In genomic region chr12:57430117-57430930, GRCh38 we compare ENCODE assay signal across 8 cellular contexts. TPM values are rescaled to one million over a fixed set of nuclear protein-coding genes. Genes with fewer than 3 reads are reported as not detected.
DNase-seq lines count a peak whose midpoint lies in the region; ATAC-seq and TF ChIP-seq lines count a peak whose summit lies in the region.

No MANE protein-coding gene starts in this region.

- TF ChIP-seq CTCF in A673 (conservative IDR thresholded peaks at IDR 0.05; ENCODE audit: low read depth, low read length) (no peak), GM12872 (IDR thresholded peaks at IDR 0.05; ENCODE audit: insufficient read depth, low read depth, low read length) (peak; percentile 24; the same call in 1 of the 3 replicates), glutamatergic neuron (IDR thresholded peaks at IDR 0.05; ENCODE audit: partially characterized antibody, unreplicated experiment) (no peak)

- peak overlapping the region; percentile 88 for H4K8ac ChIP-seq in trophoblast cell (ENCODE audit: low read depth, low read length)

- no TSS peak for BruUV-seq in A673 (replicated peaks; lab: Mats Ljungman, UMichigan)

- H2AK5ac ChIP-seq in trophoblast cell (ENCODE audit: low read length) = no peak overlapping the region

- peaks cover 8% of the 10 kb centered on the region for H3K79me1 ChIP-seq in trophoblast cell (ENCODE audit: low read length)

- peak overlapping the region; percentile 61 for H3K18ac ChIP-seq in trophoblast cell (ENCODE audit: low read length)

- CTCF ChIA-PET in A673 (lab: Charles Lee) = interaction anchor here (0.6 to 0.9 kb wide), 3 partner anchors 12 to 95 kb away, joined by 3 to 8 read pairs (median 4); no protein-coding TSS in a partner anchor

- H3K23ac ChIP-seq in trophoblast cell (ENCODE audit: low read length) = peak overlapping the region; percentile 76

- H3K79me2 ChIP-seq in trophoblast cell (ENCODE audit: control insufficient read depth, insufficient read depth, low read length, poor library complexity) = peaks cover 2% of the 10 kb centered on the region

- H3K27ac ChIP-seq in A673 (ENCODE audit: low read depth, low read length, poor library complexity, severe bottlenecking) = peak overlapping the region; percentile 84
- H3K27ac ChIP-seq in trophoblast cell (ENCODE audit: low read depth, low read length) = peak overlapping the region; percentile 81

- H2BK120ac ChIP-seq in trophoblast cell (ENCODE audit: insufficient read depth, low read length, poor library complexity) = no peak overlapping the region

- WGBS in trophoblast cell (ENCODE audit: extremely low coverage, insufficient coverage, insufficient read length) = no CpG with 5 or more reads among the region's 74 CpGs

- H3K36me3 ChIP-seq in A673 (ENCODE audit: insufficient read depth, low read length, poor library complexity, severe bottlenecking) (no peaks in the 10 kb centered on the region), trophoblast cell (ENCODE audit: control insufficient read depth in 1 of 2, insufficient read depth in 2 of 2, low read length in 2 of 2) (peaks cover 0 to 4% of the 10 kb centered on the region in 2 experiments)

- H3K36me3 Mint-ChIP-seq in activated T-helper 17 cell treated with anti-CD3 and anti-CD28 coated beads, Interleukin-2, amount 50 U/mL, for 72 hours (ENCODE audit: low read depth) = peaks cover 17% of the 10 kb centered on the region
- H3K36me3 Mint-ChIP-seq in glutamatergic neuron (ENCODE audit: unreplicated experiment) = no peaks in the 10 kb centered on the region

- POLR2A ChIA-PET in A673 (lab: Charles Lee; ENCODE audit: low non-redundant PET) = interaction anchor here (0.5 kb wide), 1 partner anchor 29 kb away, joined by 4 read pairs; the partner anchor contains the start of gene GLI1

- intact Hi-C loops in A673 (cut with micrococcal nuclease; ENCODE audit: unreplicated experiment) = no loop called here

- no peaks in the 10 kb centered on the region for H3K27me3 Mint-ChIP-seq in activated T-helper 17 cell treated with anti-CD3 and anti-CD28 coated beads, Interleukin-2, amount 50 U/mL, for 72 hours
- peaks cover 6% of the 10 kb centered on the region for H3K27me3 Mint-ChIP-seq in glutamatergic neuron (ENCODE audit: unreplicated experiment)

- peaks cover 23% of the 10 kb centered on the region for H3K4me1 Mint-ChIP-seq in activated T-helper 17 cell treated with anti-CD3 and anti-CD28 coated beads, Interleukin-2, amount 50 U/mL, for 72 hours
- peaks cover 5% of the 10 kb centered on the region for H3K4me1 Mint-ChIP-seq in glutamatergic neuron (ENCODE audit: low read depth, unreplicated experiment)

- no peaks in the 10 kb centered on the region for H3K9me3 ChIP-seq in A673 (ENCODE audit: low read depth, low read length, poor library complexity, severe bottlenecking)
- no peaks in the 10 kb centered on the region for H3K9me3 ChIP-seq in trophoblast cell (ENCODE audit: insufficient read depth, low read depth, low read length)

- no peak overlapping the region for H2BK12ac ChIP-seq in trophoblast cell (ENCODE audit: low read length)

- no peaks in the 10 kb centered on the region for H3K9me3 Mint-ChIP-seq in activated T-helper 17 cell treated with anti-CD3 and anti-CD28 coated beads, Interleukin-2, amount 50 U/mL, for 72 hours
- peaks cover 8% of the 10 kb centered on the region for H3K9me3 Mint-ChIP-seq in glutamatergic neuron (ENCODE audit: unreplicated experiment)

- peak; percentile 29 for DNase-seq in A673 (ENCODE audit: low spot score)
- peak; percentile 80 for DNase-seq in NCI-H2196 (lab: John Stamatoyannopoulos, UW; ENCODE audit: unreplicated experiment)
- peak; percentile 66 for DNase-seq in glutamatergic neuron
- peak; percentile 36 to 71 for DNase-seq in trophoblast cell

- H3K4me2 ChIP-seq in trophoblast cell (ENCODE audit: low read length) = peak overlapping the region; percentile 96

- H3K9ac ChIP-seq in trophoblast cell (ENCODE audit: low read length) = peak overlapping the region; percentile 87

- H3K4ac ChIP-seq in trophoblast cell (ENCODE audit: low read depth, low read length) = peak overlapping the region; percentile 64

- peaks cover 13% of the 10 kb centered on the region for H3K4me1 ChIP-seq in A673 (ENCODE audit: insufficient read depth, low read length, poor library complexity, severe bottlenecking)
- H3K4me1 ChIP-seq in trophoblast cell (ENCODE audit: control insufficient read depth in 1 of 2, insufficient read depth in 2 of 2, low read length in 2 of 2) = peaks cover 0 to 2% of the 10 kb centered on the region in 2 experiments

- peak overlapping the region; percentile 98 for H3K27ac Mint-ChIP-seq in activated T-helper 17 cell treated with anti-CD3 and anti-CD28 coated beads, Interleukin-2, amount 50 U/mL, for 72 hours
- peak overlapping the region; percentile 79 for H3K27ac Mint-ChIP-seq in glutamatergic neuron (ENCODE audit: unreplicated experiment)

- peak overlapping the region; percentile 45 for H2AFZ ChIP-seq in trophoblast cell (ENCODE audit: insufficient read depth, low read length, poor library complexity)

- peak overlapping the region; percentile 65 for H3K14ac ChIP-seq in trophoblast cell (ENCODE audit: low read length)

- H2BK5ac ChIP-seq in trophoblast cell (ENCODE audit: low read depth, low read length, poor library complexity) = peak overlapping the region; percentile 73

- no peak overlapping the region for H4K12ac ChIP-seq in trophoblast cell (ENCODE audit: low read depth, low read length)

- peak; percentile 63 for ATAC-seq in HG02798 (IDR thresholded peaks at IDR 0.05; ENCODE audit: poor library complexity, unreplicated experiment)
- ATAC-seq in activated T-helper 17 cell treated with anti-CD3 and anti-CD28 coated beads, Interleukin-2, amount 50 U/mL, for 72 hours (replicated peaks) = peak; percentile 65
- ATAC-seq in HG03378 (IDR thresholded peaks at IDR 0.05; ENCODE audit: unreplicated experiment) = no peak

- H3K4me3 ChIP-seq in A673 (ENCODE audit: low read depth, low read length, poor library complexity, severe bottlenecking) (peak overlapping the region; percentile 73), trophoblast cell (ENCODE audit: low read depth, low read length) (peak overlapping the region; percentile 80)

- H4K91ac ChIP-seq in trophoblast cell (ENCODE audit: low read depth, low read length) = peak overlapping the region; percentile 86

- no peaks in the 10 kb centered on the region for H3K27me3 ChIP-seq in A673 (replicated peaks; ENCODE audit: insufficient read depth, low read depth, low read length, poor library complexity)
- H3K27me3 ChIP-seq in trophoblast cell (ENCODE audit: insufficient read depth, low read length) = no peaks in the 10 kb centered on the region

- H3K4me3 Mint-ChIP-seq in activated T-helper 17 cell treated with anti-CD3 and anti-CD28 coated beads, Interleukin-2, amount 50 U/mL, for 72 hours = peak overlapping the region; percentile 98
- peak overlapping the region; percentile 93 for H3K4me3 Mint-ChIP-seq in glutamatergic neuron (ENCODE audit: unreplicated experiment)

RNA-seq across cellular contexts. Expression of gene R3HDM2, which starts 0.5 kb away (rescaled TPM):
- total RNA-seq in A673 (2021) = 64.0 and 76.2 TPM in 2 replicates
- total RNA-seq in activated T-helper 17 cell treated with anti-CD3 and anti-CD28 coated beads, Interleukin-2, amount 50 U/mL, for 72 hours = 10 to 100 TPM; 36.6 to 54.6 TPM
- total RNA-seq in glutamatergic neuron (ENCODE audit: unreplicated experiment) = 106 TPM
- 24.2 and 24.9 TPM in 2 replicates for polyA plus RNA-seq in trophoblast cell (2013)

RNA-seq across cellular contexts. Expression of gene INHBC, which starts 4.3 kb away (rescaled TPM):
- total RNA-seq in A673 (2021) (not detected in 2 replicates), glutamatergic neuron (ENCODE audit: unreplicated experiment) (not detected)
- not detected for total RNA-seq in activated T-helper 17 cell treated with anti-CD3 and anti-CD28 coated beads, Interleukin-2, amount 50 U/mL, for 72 hours
- polyA plus RNA-seq in trophoblast cell (2013) = 0.01 and 0.03 TPM in 2 replicates

RNA-seq across cellular contexts. Expression of gene INHBE, which starts 24.8 kb away (rescaled TPM):
- total RNA-seq in A673 (2021) (0.62 and 0.94 TPM in 2 replicates), glutamatergic neuron (ENCODE audit: unreplicated experiment) (18.0 TPM)
- total RNA-seq in activated T-helper 17 cell treated with anti-CD3 and anti-CD28 coated beads, Interleukin-2, amount 50 U/mL, for 72 hours = not detected
- polyA plus RNA-seq in trophoblast cell (2013) = 0.26 and 0.46 TPM in 2 replicates

RNA-seq across cellular contexts. Expression of gene GLI1, which starts 29.3 kb away (rescaled TPM):
- 22.4 and 22.6 TPM in 2 replicates for total RNA-seq in A673 (2021)
- 1 to 10 TPM in 1 of 2 donors, under 1 TPM in 1; 0.48 to 1.4 TPM for total RNA-seq in activated T-helper 17 cell treated with anti-CD3 and anti-CD28 coated beads, Interleukin-2, amount 50 U/mL, for 72 hours
- 2.3 TPM for total RNA-seq in glutamatergic neuron (ENCODE audit: unreplicated experiment)
- polyA plus RNA-seq in trophoblast cell (2013) = 1.4 and 2.3 TPM in 2 replicates

RNA-seq across cellular contexts. Expression of gene ARHGAP9, which starts 49.3 kb away (rescaled TPM):
- total RNA-seq in A673 (2021) = 0.52 and 0.87 TPM in 2 replicates
- total RNA-seq in activated T-helper 17 cell treated with anti-CD3 and anti-CD28 coated beads, Interleukin-2, amount 50 U/mL, for 72 hours = 100 to 1,000 TPM; 131 to 225 TPM
- 52.0 TPM for total RNA-seq in glutamatergic neuron (ENCODE audit: unreplicated experiment)
- polyA plus RNA-seq in trophoblast cell (2013) = 0.26 and 0.49 TPM in 2 replicates

Comparison
In these comparisons a context has a peak if more than half of its experiments do, and no peak if none do; other contexts are left out.
1. DNase-seq: peak in every context shown above with its lines; median percentile 80 in NCI-H2196; 66 in glutamatergic neuron; 54 in trophoblast cell; 29 in A673.